Comparison of ENCODE assay signal across 22 cellular contexts in the genomic region with DNA sequence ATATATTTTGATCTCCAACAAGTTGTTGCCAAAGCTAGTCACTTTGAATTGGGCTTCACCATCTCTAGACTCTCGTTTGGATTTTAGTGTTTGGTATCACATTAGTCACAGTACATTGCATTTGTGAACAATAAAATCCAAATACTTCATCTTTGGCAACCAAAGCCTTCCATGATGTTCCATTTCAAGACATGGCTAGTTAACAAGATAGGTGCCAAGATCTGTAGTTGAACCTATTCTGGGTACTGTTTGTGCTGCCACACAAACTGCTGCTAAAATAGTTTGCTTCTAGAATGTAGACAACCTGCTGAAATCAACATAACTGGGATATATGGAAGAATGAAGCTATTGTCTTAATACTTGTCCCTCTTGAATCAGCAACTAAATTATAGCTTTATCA.
DNase-seq lines count a peak whose midpoint lies in the region; ATAC-seq lines count a peak whose summit lies in the region.
"Had no signal": no experiment of that assay in that cellular context is flagged by ENCODE, and none has a peak within 500 bp of the region (broad histone marks: within the 10 kb centered on the region; RNA-seq: fewer than 3 reads in every experiment).

No MANE protein-coding gene starts in this region.

- ATAC-seq in HG03432 (IDR thresholded peaks at IDR 0.05; ENCODE audit: unreplicated experiment) = no peak
- ATAC-seq: GM12878 had no signal

- DNase-seq in NCI-H345 (lab: John Stamatoyannopoulos, UW) = peak; percentile 2
- no peak for DNase-seq in NCI-H345 treated with DMSO at 0.1 percent for 48 hours (lab: John Stamatoyannopoulos, UW; ENCODE audit: unreplicated experiment)
- peak; percentile 4 for DNase-seq in DMS79 (lab: John Stamatoyannopoulos, UW)
- DNase-seq in DMS79 treated with DMSO at 0.1 percent for 48 hours (lab: John Stamatoyannopoulos, UW) = peak; percentile 8
- DNase-seq in superior temporal gyrus (ENCODE audit: extremely low spot score) = peak; percentile 56
- no peak for DNase-seq in NCI-H1694 treated with DMSO at 0.1 percent for 48 hours (lab: John Stamatoyannopoulos, UW)
- DNase-seq: 8988T; ACHN; BE2C; C1 segment of cervical spinal cord; CD4-positive, alpha-beta memory T cell; CD4-positive, CD25-positive, alpha-beta regulatory T cell; CD8-positive, alpha-beta memory T cell; COR-L47; DMS 273 treated with DMSO at 0.1 percent for 48 hours; DMS153; DMS53; DND-41; EL; GDM1 had no signal

Comparison
In these comparisons a context has a peak if more than half of its experiments do, and no peak if none do; other contexts are left out.
1. DNase-seq: peak in NCI-H345 (single experiment), DMS79 (single experiment), DMS79 treated with DMSO at 0.1 percent for 48 hours (single experiment) and superior temporal gyrus (single experiment); none in NCI-H345 treated with DMSO at 0.1 percent for 48 hours (single experiment) and NCI-H1694 treated with DMSO at 0.1 percent for 48 hours (single experiment).